17 cellular contexts compared by ENCODE assay signal in the genomic region with DNA sequence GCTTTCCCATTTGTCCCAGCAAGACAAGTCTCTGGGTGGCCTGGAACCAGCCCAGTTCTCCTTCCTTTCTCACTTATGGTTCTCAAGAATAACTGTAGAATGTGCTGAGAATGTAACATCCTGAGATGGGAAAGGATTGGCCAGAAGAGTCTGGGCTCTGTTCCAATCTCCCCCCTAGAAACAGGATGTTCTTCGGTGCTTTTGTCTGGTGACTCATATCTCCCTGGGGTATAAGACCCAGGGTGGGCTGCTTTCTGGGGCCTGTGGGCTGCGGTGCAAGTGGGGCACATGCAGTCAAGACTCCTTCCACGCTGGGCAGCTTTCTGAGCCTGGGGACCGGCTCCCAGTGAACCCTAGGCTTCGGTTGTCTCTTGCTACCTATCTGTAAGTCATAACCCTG.
DNase-seq lines count a peak whose midpoint lies in the region; ATAC-seq and TF ChIP-seq lines count a peak whose summit lies in the region.
"Had no signal": no experiment of that assay in that cellular context is flagged by ENCODE, and none has a peak within 500 bp of the region (broad histone marks: within the 10 kb centered on the region; RNA-seq: fewer than 3 reads in every experiment).

No MANE protein-coding gene starts in this region.

- no peaks in the 10 kb centered on the region for H3K4me1 ChIP-seq in esophagus muscularis mucosa
- H3K4me1 ChIP-seq: HAP-1 had no signal

- H3K36me3 ChIP-seq in esophagus muscularis mucosa = no peaks in the 10 kb centered on the region
- H3K36me3 ChIP-seq: HAP-1 had no signal

- H3K9me3 ChIP-seq in esophagus muscularis mucosa = peaks cover 0 to 4% (median 0%) of the 10 kb centered on the region in 4 donors

- WGBS in esophagus muscularis mucosa = 66% methylated on average over 5 of the region's 5 CpGs

- no peak for TF ChIP-seq EP300 in esophagus muscularis mucosa (IDR thresholded peaks at IDR 0.05)

- no peak for TF ChIP-seq CTCF in esophagus muscularis mucosa (IDR thresholded peaks at IDR 0.05)

- intact Hi-C loops in esophagus muscularis mucosa (cut with DNase I) = no loop called here

- no peak for ATAC-seq in HG03520 (IDR thresholded peaks at IDR 0.05; ENCODE audit: unreplicated experiment)

- H3K27ac ChIP-seq in esophagus muscularis mucosa (replicated peaks in 1 of 4) = no peak overlapping the region

- no peak for TF ChIP-seq POLR2A in esophagus muscularis mucosa (IDR thresholded peaks at IDR 0.05; ENCODE audit: low read depth)

- peaks cover 0 to 68% (median 0%) of the 10 kb centered on the region in 4 donors for H3K27me3 ChIP-seq in esophagus muscularis mucosa

- H3K4me3 ChIP-seq in esophagus muscularis mucosa = no peak overlapping the region
- H3K4me3 ChIP-seq: HAP-1 had no signal

- DNase-seq in HT1080 (ENCODE audit: low read depth) (peak; percentile 35), astrocyte of the hippocampus (ENCODE audit: low read depth, low spot score) (peak; percentile 71), esophagus muscularis mucosa (ENCODE audit: extremely low spot score) (peak; percentile 77), NCI-H748 treated with DMSO at 0.1 percent for 48 hours (lab: John Stamatoyannopoulos, UW) (no peak), OCI-M1 (lab: John Stamatoyannopoulos, UW) (no peak)
- DNase-seq in activated naive CD4-positive, alpha-beta T cell treated with Interleukin-2 at 50 U/mL for 16 hours = no peak
- DNase-seq: AML-193, DMS79 treated with DMSO at 0.1 percent for 48 hours, KG1, NCI-H1105 treated with DMSO at 0.1 percent for 48 hours, NCI-H1694 treated with DMSO at 0.1 percent for 48 hours, NCI-H510A treated with DMSO at 0.1 percent for 48 hours, NCI-H82, RPMI8226, SHP77 treated with DMSO at 0.1 percent for 48 hours had no signal

Comparison
In these comparisons a context has a peak if more than half of its experiments do, and no peak if none do; other contexts are left out.
1. DNase-seq: peak in HT1080 (single experiment), astrocyte of the hippocampus (single experiment) and esophagus muscularis mucosa (single experiment); none in NCI-H748 treated with DMSO at 0.1 percent for 48 hours (single experiment), OCI-M1 (single experiment) and activated naive CD4-positive, alpha-beta T cell treated with Interleukin-2 at 50 U/mL for 16 hours (single experiment).